In genomic region chr9:136108648-136109266, GRCh38 we compare ENCODE assay signal across 8 cellular contexts. TPM values are rescaled to one million over a fixed set of nuclear protein-coding genes. Genes with fewer than 3 reads are reported as not detected.
DNase-seq lines count a peak whose midpoint lies in the region; ATAC-seq, FAIRE-seq and TF ChIP-seq lines count a peak whose summit lies in the region.

No MANE protein-coding gene starts in this region.

- H3K9me3 ChIP-seq in MM.1S (replicated peaks; ENCODE audit: insufficient read depth, low read length) (no peaks in the 10 kb centered on the region), pancreas (no peaks in the 10 kb centered on the region)

- H3K36me3 ChIP-seq in MM.1S (replicated peaks; ENCODE audit: insufficient read depth, low read length), result no peaks in the 10 kb centered on the region
- H3K36me3 ChIP-seq in pancreas, result no peaks in the 10 kb centered on the region

- DNase-seq in COLO668 (lab: John Stamatoyannopoulos, UW; ENCODE audit: unreplicated experiment) (peak; percentile 43), MM.1S (no peak), dorsolateral prefrontal cortex (no peak), pancreas (no peak), NCI-H226 (no peak), OCI-M2 (lab: John Stamatoyannopoulos, UW; ENCODE audit: unreplicated experiment) (no peak)

- ATAC-seq in pancreas (no peak), GM19467 (IDR thresholded peaks at IDR 0.05; ENCODE audit: unreplicated experiment) (no peak), HG02981 (IDR thresholded peaks at IDR 0.05; ENCODE audit: unreplicated experiment) (no peak)

- no peaks in the 10 kb centered on the region for H3K9me2 ChIP-seq in MM.1S (replicated peaks; ENCODE audit: insufficient read depth, low read length)

- peak overlapping the region; percentile 85 for H3K4me2 ChIP-seq in MM.1S (ENCODE audit: low read depth, low read length)

- peak overlapping the region; percentile 80 for H2AFZ ChIP-seq in MM.1S (ENCODE audit: low read length)

- no peak for FAIRE-seq in pancreas (lab: Jason Lieb, UNC)

- H3K4me3 ChIP-seq in MM.1S (ENCODE audit: low read length), result peak overlapping the region; percentile 44
- H3K4me3 ChIP-seq in dorsolateral prefrontal cortex, result peak overlapping the region in 46 of 59 donors; percentile 35 to 72 (median 56)
- peak overlapping the region in 3 of 4 donors; percentile 9 to 34 (median 30) for H3K4me3 ChIP-seq in pancreas

- H3F3A ChIP-seq in MM.1S (ENCODE audit: insufficient read depth, low read length), result peaks cover 4% of the 10 kb centered on the region; the same call in 1 of the 2 replicates

- H3K4me1 ChIP-seq in MM.1S (ENCODE audit: low read length) (peaks cover 24% of the 10 kb centered on the region), pancreas (peaks cover 5 to 10% (median 5%) of the 10 kb centered on the region in 3 donors)

- WGBS in pancreas, 2 donors, result 80 to 83% methylated on average over 27 of the region's 27 CpGs

- H3K27me3 ChIP-seq in MM.1S (replicated peaks; ENCODE audit: insufficient read depth, low read length), result peaks cover 17% of the 10 kb centered on the region
- no peaks in the 10 kb centered on the region for H3K27me3 ChIP-seq in dorsolateral prefrontal cortex
- no peaks in the 10 kb centered on the region for H3K27me3 ChIP-seq in pancreas

- TF ChIP-seq CTCF in MM.1S (IDR thresholded peaks at IDR 0.05; ENCODE audit: low read length), result no peak
- no peak for TF ChIP-seq CTCF in dorsolateral prefrontal cortex (IDR thresholded peaks at IDR 0.05 in 54 of 56, conservative IDR thresholded peaks at IDR 0.05 in 2 of 56; ENCODE audit: low read depth in 1 of 56, partially characterized antibody in 56 of 56)
- no peak for TF ChIP-seq CTCF in pancreas (IDR thresholded peaks at IDR 0.05)

- H3K27ac ChIP-seq in MM.1S (ENCODE audit: low read length) (peak overlapping the region; percentile 39; the same call in 1 of the 2 replicates), dorsolateral prefrontal cortex (peak overlapping the region in 56 of 59 donors; percentile 53 to 92 (median 80)), pancreas (peak overlapping the region; percentile 68 to 85 (median 78))

- H4K20me1 ChIP-seq in MM.1S (ENCODE audit: insufficient read depth, low read length), result no peaks in the 10 kb centered on the region

- no peaks in the 10 kb centered on the region for H3K79me2 ChIP-seq in MM.1S (ENCODE audit: low read length)

- peak overlapping the region; percentile 21; the same call in 1 of the 2 replicates for H3K9ac ChIP-seq in MM.1S (ENCODE audit: low read length)

- intact Hi-C loops in dorsolateral prefrontal cortex (cut with DNase I), result loop anchor here (2.0 to 5.0 kb wide), 2 partner anchors 56 kb away; no protein-coding TSS in a partner anchor
- intact Hi-C loops in pancreas (cut with DNase I), result no loop called here

RNA-seq across cellular contexts. Expression of gene TMEM250, which starts 9.9 kb away (rescaled TPM):
- 10 to 100 TPM; 19.3 to 53.2 (median 34.1) TPM for total RNA-seq in dorsolateral prefrontal cortex
- total RNA-seq in pancreas, result 10 to 100 TPM in 4 of 6 donors, 1 to 10 TPM in 2; 8.0 to 17.8 (median 11.8) TPM
- 10 to 100 TPM in 1 of 2 donors, 1 to 10 TPM in 1; 9.8 to 12.1 TPM for polyA plus RNA-seq in pancreas

RNA-seq across cellular contexts. Expression of gene NACC2, which starts 13.7 kb away (rescaled TPM):
- 100 to 1,000 TPM in 46 of 120 experiments, 10 to 100 TPM in 74; 55.9 to 246 (median 94.8) TPM for total RNA-seq in dorsolateral prefrontal cortex
- total RNA-seq in pancreas, result 10 to 100 TPM in 2 of 6 donors, 1 to 10 TPM in 4; 6.8 to 12.4 (median 8.9) TPM
- polyA plus RNA-seq in pancreas, result 1 to 10 TPM; 4.3 to 5.5 TPM

Comparison
In these comparisons a context has a peak if more than half of its experiments do, and no peak if none do; other contexts are left out.
1. RNA of gene NACC2, which starts 13.7 kb away (total RNA-seq): 55.9 to 246 TPM in dorsolateral prefrontal cortex; 6.8 to 12.4 TPM in pancreas; every median in the first group is over 4 times any median in the second.
2. intact Hi-C loops: an anchor here in dorsolateral prefrontal cortex (2.0 to 5.0 kb wide); none called in pancreas.
3. Peak in every context shown above with its lines, with median percentiles within 50 percentile points of each other: H3K27ac ChIP-seq and H3K4me3 ChIP-seq.